ENCODE assay signal across 6 cellular contexts in genomic region chr19:6739884-6740588, GRCh38. TPM values are rescaled to one million over a fixed set of nuclear protein-coding genes. Genes with fewer than 3 reads are reported as not detected.
DNase-seq lines count a peak whose midpoint lies in the region; ATAC-seq and TF ChIP-seq lines count a peak whose summit lies in the region.

No MANE protein-coding gene starts in this region.

- no peak for TF ChIP-seq POLR2A in heart left ventricle (IDR thresholded peaks at IDR 0.05)

- intact Hi-C loops in heart left ventricle (cut with DNase I) = loop anchor here (1.0 to 10.0 kb wide), 11 partner anchors 13 to 368 kb away; partner anchors contain the start of genes ALKBH7 (in 2 of the 10) and PSPN (in 1 of the 10)

- DNase-seq in EH (ENCODE audit: low read depth) = peak; percentile 48
- peak; percentile 29 for DNase-seq in SK-N-DZ (ENCODE audit: low spot score)
- peak; percentile 63 to 78 (median 67) for DNase-seq in heart left ventricle
- peak in 2 of 49 donors; percentile 47 to 55 for DNase-seq in substantia nigra (lab: John Stamatoyannopoulos, UW)
- DNase-seq in stimulated activated naive CD4-positive, alpha-beta T cell treated with Interleukin-2 at 50 U/mL for 16 hours (lab: John Stamatoyannopoulos, UW) = no peak

- ATAC-seq in heart left ventricle (no peak), HG02938 (IDR thresholded peaks at IDR 0.05; ENCODE audit: unreplicated experiment) (no peak)

- peaks cover 12 to 74% (median 56%) of the 10 kb centered on the region in 12 donors for H3K4me1 ChIP-seq in heart left ventricle

- no peaks in the 10 kb centered on the region for H3K27me3 ChIP-seq in heart left ventricle

- H3K27ac ChIP-seq in heart left ventricle = peak overlapping the region; percentile 80 to 99 (median 94)
- peak overlapping the region; percentile 58 for H3K27ac ChIP-seq in substantia nigra (ENCODE audit: low read depth, low read length, poor library complexity, severe bottlenecking)

- peaks cover 0 to 31% (median 17%) of the 10 kb centered on the region in 9 donors for H3K36me3 ChIP-seq in heart left ventricle

- 0 to 1% (median 1%) methylated on average over 13 to 34 of the region's 34 CpGs for WGBS in heart left ventricle, 4 donors

- TF ChIP-seq CTCF in heart left ventricle (IDR thresholded peaks at IDR 0.05) = no peak

- H3K9me3 ChIP-seq in heart left ventricle = no peaks in the 10 kb centered on the region

- peak overlapping the region; percentile 69 to 99 (median 88) for H3K4me3 ChIP-seq in heart left ventricle

RNA-seq across cellular contexts. Expression of gene TRIP10, which starts 0.6 kb away (rescaled TPM):
- polyA plus RNA-seq in SK-N-DZ (2014; cell fraction: cytosol; rRNA removed) = 10.4 and 42.0 TPM in 2 replicates
- 11.9 and 16.9 TPM in 2 replicates for polyA plus RNA-seq in SK-N-DZ (2014; cell fraction: nucleus; rRNA removed)
- 100 to 1,000 TPM in 3 of 9 donors, 10 to 100 TPM in 6; 62.5 to 135 (median 72.8) TPM for total RNA-seq in heart left ventricle
- polyA plus RNA-seq in heart left ventricle = 100 to 1,000 TPM; 110 to 172 TPM

RNA-seq across cellular contexts. Expression of gene GPR108, which starts 2.7 kb away (rescaled TPM):
- polyA plus RNA-seq in SK-N-DZ (2014; cell fraction: cytosol; rRNA removed) = 33.8 and 39.2 TPM in 2 replicates
- 59.8 and 73.1 TPM in 2 replicates for polyA plus RNA-seq in SK-N-DZ (2014; cell fraction: nucleus; rRNA removed)
- 10 to 100 TPM; 19.2 to 47.9 (median 27.7) TPM for total RNA-seq in heart left ventricle
- polyA plus RNA-seq in heart left ventricle = 10 to 100 TPM; 35.5 to 39.1 TPM

RNA-seq across cellular contexts. Expression of gene C3, which starts 19.6 kb away (rescaled TPM):
- not detected in 2 replicates for polyA plus RNA-seq in SK-N-DZ (2014; cell fraction: cytosol; rRNA removed)
- polyA plus RNA-seq in SK-N-DZ (2014; cell fraction: nucleus; rRNA removed) = not detected in 2 replicates
- total RNA-seq in heart left ventricle = 1,000 to 10,000 TPM in 1 of 9 donors, 100 to 1,000 TPM in 3, 10 to 100 TPM in 5; 31.7 to 1,888 (median 81.0) TPM
- polyA plus RNA-seq in heart left ventricle = 100 to 1,000 TPM in 1 of 2 donors, 10 to 100 TPM in 1; 64.9 to 136 TPM

RNA-seq across cellular contexts. Expression of gene SH2D3A, which starts 27.2 kb away (rescaled TPM):
- polyA plus RNA-seq in SK-N-DZ (2014; cell fraction: cytosol; rRNA removed) = 0.71 and 0.80 TPM in 2 replicates
- 0.06 and 2.2 TPM in 2 replicates for polyA plus RNA-seq in SK-N-DZ (2014; cell fraction: nucleus; rRNA removed)
- under 1 TPM in 3 of 9 donors, not detected in 6; 0.12 to 0.56 (median 0.52) TPM for total RNA-seq in heart left ventricle
- under 1 TPM; 0.08 to 0.25 TPM for polyA plus RNA-seq in heart left ventricle

RNA-seq across cellular contexts. Expression of gene VAV1, which starts 32.5 kb away (rescaled TPM):
- not detected in 2 replicates for polyA plus RNA-seq in SK-N-DZ (2014; cell fraction: cytosol; rRNA removed)
- polyA plus RNA-seq in SK-N-DZ (2014; cell fraction: nucleus; rRNA removed) = not detected in 2 replicates
- total RNA-seq in heart left ventricle = 10 to 100 TPM in 1 of 9 donors, 1 to 10 TPM in 5, under 1 TPM in 3; 0.69 to 25.6 (median 1.7) TPM
- 1 to 10 TPM in 1 of 2 donors, under 1 TPM in 1; 0.91 to 1.2 TPM for polyA plus RNA-seq in heart left ventricle
